Comparison of ENCODE assay signal across 10 cellular contexts in the genomic region with DNA sequence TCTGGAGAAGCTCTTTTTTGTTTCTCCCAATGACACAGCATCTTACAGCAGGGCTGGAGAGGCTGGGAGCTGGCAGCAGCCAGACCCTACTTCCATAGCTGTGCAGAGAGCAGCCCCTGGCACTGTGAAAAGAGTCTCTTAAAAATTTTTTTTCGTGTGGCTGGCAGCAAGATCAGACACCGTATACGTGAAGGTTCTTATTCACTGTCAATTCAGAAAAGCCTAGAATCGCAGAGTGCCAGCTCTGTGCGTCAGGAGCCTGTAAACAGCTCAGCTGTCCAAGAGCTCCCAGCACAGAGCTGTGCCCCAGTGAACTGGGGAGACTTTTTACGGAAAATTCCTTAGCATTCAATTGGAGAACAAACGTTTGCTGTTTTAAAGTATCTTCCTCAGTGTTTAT. TPM values are rescaled to one million over a fixed set of nuclear protein-coding genes. Genes with fewer than 3 reads are reported as not detected.
DNase-seq lines count a peak whose midpoint lies in the region; ATAC-seq, FAIRE-seq and TF ChIP-seq lines count a peak whose summit lies in the region.
"Had no signal": no experiment of that assay in that cellular context is flagged by ENCODE, and none has a peak within 500 bp of the region (broad histone marks: within the 10 kb centered on the region; RNA-seq: fewer than 3 reads in every experiment).

No MANE protein-coding gene starts in this region.

- no peak overlapping the region for H3K4me3 Mint-ChIP-seq in neural progenitor cell
- H3K4me3 Mint-ChIP-seq: B cell had no signal

- no peak for TF ChIP-seq POLR2A in A549 (IDR thresholded peaks at IDR 0.05; ENCODE audit: low read length)

- no peak overlapping the region for H3K9ac ChIP-seq in neural progenitor cell

- H3F3A ChIP-seq in neural progenitor cell (ENCODE audit: low read depth) = peaks cover 13% of the 10 kb centered on the region

- TF ChIP-seq RAD21 in A549 (conservative IDR thresholded peaks at IDR 0.05 in 1 of 2, IDR thresholded peaks at IDR 0.05 in 1 of 2) = no peak

- ATAC-seq in A549 = peak in 1 of 2 experiments; percentile 51; a peak in 3 of 6 replicates
- no peak for ATAC-seq in HG03135 (IDR thresholded peaks at IDR 0.05; ENCODE audit: unreplicated experiment)
- no peak for ATAC-seq in GM21360 (IDR thresholded peaks at IDR 0.05; ENCODE audit: unreplicated experiment)
- no peak for ATAC-seq in GM19395 (IDR thresholded peaks at IDR 0.05; ENCODE audit: unreplicated experiment)

- no peak for TF ChIP-seq EP300 in A549 (IDR thresholded peaks at IDR 0.05)

- H4K20me1 ChIP-seq in neural progenitor cell (ENCODE audit: low read depth) = peaks cover 34% of the 10 kb centered on the region

- DNase-seq in A549 (ENCODE audit: low read depth in 1 of 2, low spot score in 1 of 2) = no peak
- peak; percentile 52 for DNase-seq in RKO (ENCODE audit: low spot score)
- DNase-seq in fibroblast of peridontal ligament (ENCODE audit: extremely low read depth) = peak; percentile 15
- DNase-seq in neural progenitor cell (ENCODE audit: low spot score) = no peak
- DNase-seq in NK-92 treated with Interleukin-12 subunit alpha and Interleukin-12 subunit beta, amount 100 ng/mL, for 24 hours (lab: John Stamatoyannopoulos, UW) = no peak

- H3K4me1 ChIP-seq in A549 = peaks cover 75% of the 10 kb centered on the region
- peaks cover 23% of the 10 kb centered on the region for H3K4me1 ChIP-seq in neural progenitor cell

- peaks cover 20% of the 10 kb centered on the region for H3K79me2 ChIP-seq in neural progenitor cell (ENCODE audit: low read depth)

- WGBS in A549 (ENCODE audit: missing lambda C conversion rate) = 9% methylated on average over 7 of the region's 7 CpGs

- no peaks in the 10 kb centered on the region for H3K27me3 ChIP-seq in neural progenitor cell

- POLR2A ChIA-PET in A549 (lab: Yijun Ruan, JAX) = interaction anchor here (1.0 kb wide), 1 partner anchor 215 kb away, joined by 3 read pairs; a partner anchor contains a TSS

- no peak for FAIRE-seq in A549 (lab: Jason Lieb, UNC)

- H3K4me3 ChIP-seq in A549 (no peak overlapping the region; the same call in 2 of the 3 replicates), neural progenitor cell (no peak overlapping the region)

- H3K27me3 Mint-ChIP-seq in neural progenitor cell (ENCODE audit: insufficient read depth, low read depth) = peaks cover 2% of the 10 kb centered on the region
- H3K27me3 Mint-ChIP-seq: B cell had no signal

- H3K9me3 ChIP-seq in A549 (no peaks in the 10 kb centered on the region), neural progenitor cell (ENCODE audit: low read depth) (no peaks in the 10 kb centered on the region)
- H3K9me3 ChIP-seq: neutrophil had no signal

- no peaks in the 10 kb centered on the region for H3K9me3 Mint-ChIP-seq in neural progenitor cell

- H3K27ac ChIP-seq in A549 (peak overlapping the region; percentile 89 to 90), neural progenitor cell (peak overlapping the region; percentile 13)
- H3K27ac ChIP-seq: neutrophil had no signal

- H3K27ac Mint-ChIP-seq in neural progenitor cell = no peak overlapping the region
- H3K27ac Mint-ChIP-seq: B cell had no signal

- peaks cover 54% of the 10 kb centered on the region for H3K4me1 Mint-ChIP-seq in neural progenitor cell

- TF ChIP-seq CTCF in A549 (IDR thresholded peaks at IDR 0.05) (no peak), neural progenitor cell (IDR thresholded peaks at IDR 0.05) (no peak)

- H3K36me3 ChIP-seq in neural progenitor cell = no peaks in the 10 kb centered on the region
- H3K36me3 ChIP-seq: neutrophil had no signal

- peaks cover 10% of the 10 kb centered on the region for H3K36me3 Mint-ChIP-seq in neural progenitor cell

- no peak overlapping the region for H2AFZ ChIP-seq in neural progenitor cell (replicated peaks)

- CTCF ChIA-PET in A549 (lab: Yijun Ruan, JAX) = interaction anchor here (0.9 to 8.3 kb wide), 4 partner anchors 28 to 201 kb away, joined by 3 to 69 read pairs (median 19); no protein-coding TSS in a partner anchor

- H3K4me2 ChIP-seq in A549 (peak overlapping the region; percentile 79), neural progenitor cell (peak overlapping the region; percentile 46)

TF ChIP-seq in A549, 52 proteins besides CTCF, POLR2A, EP300 and RAD21:
- TF ChIP-seq, protein P1, sequence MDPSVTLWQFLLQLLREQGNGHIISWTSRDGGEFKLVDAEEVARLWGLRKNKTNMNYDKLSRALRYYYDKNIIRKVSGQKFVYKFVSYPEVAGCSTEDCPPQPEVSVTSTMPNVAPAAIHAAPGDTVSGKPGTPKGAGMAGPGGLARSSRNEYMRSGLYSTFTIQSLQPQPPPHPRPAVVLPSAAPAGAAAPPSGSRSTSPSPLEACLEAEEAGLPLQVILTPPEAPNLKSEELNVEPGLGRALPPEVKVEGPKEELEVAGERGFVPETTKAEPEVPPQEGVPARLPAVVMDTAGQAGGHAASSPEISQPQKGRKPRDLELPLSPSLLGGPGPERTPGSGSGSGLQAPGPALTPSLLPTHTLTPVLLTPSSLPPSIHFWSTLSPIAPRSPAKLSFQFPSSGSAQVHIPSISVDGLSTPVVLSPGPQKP (IDR thresholded peaks at IDR 0.05; ENCODE audit: low read depth, low read length) = no peak
- no peak for TF ChIP-seq SMC3 (IDR thresholded peaks at IDR 0.05)
- TF ChIP-seq RFX5 (IDR thresholded peaks at IDR 0.05) = no peak
- TF ChIP-seq, protein P2, sequence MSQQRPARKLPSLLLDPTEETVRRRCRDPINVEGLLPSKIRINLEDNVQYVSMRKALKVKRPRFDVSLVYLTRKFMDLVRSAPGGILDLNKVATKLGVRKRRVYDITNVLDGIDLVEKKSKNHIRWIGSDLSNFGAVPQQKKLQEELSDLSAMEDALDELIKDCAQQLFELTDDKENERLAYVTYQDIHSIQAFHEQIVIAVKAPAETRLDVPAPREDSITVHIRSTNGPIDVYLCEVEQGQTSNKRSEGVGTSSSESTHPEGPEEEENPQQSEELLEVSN (IDR thresholded peaks at IDR 0.05; ENCODE audit: borderline replicate concordance, low read depth) = no peak
- no peak for TF ChIP-seq GATA3 (IDR thresholded peaks at IDR 0.05; ENCODE audit: borderline replicate concordance)
- no peak for TF ChIP-seq CHD4 (IDR thresholded peaks at IDR 0.05; ENCODE audit: borderline replicate concordance)
- no peak for TF ChIP-seq RCOR1 (IDR thresholded peaks at IDR 0.05; ENCODE audit: low read depth, low read length)
- TF ChIP-seq, protein P3, sequence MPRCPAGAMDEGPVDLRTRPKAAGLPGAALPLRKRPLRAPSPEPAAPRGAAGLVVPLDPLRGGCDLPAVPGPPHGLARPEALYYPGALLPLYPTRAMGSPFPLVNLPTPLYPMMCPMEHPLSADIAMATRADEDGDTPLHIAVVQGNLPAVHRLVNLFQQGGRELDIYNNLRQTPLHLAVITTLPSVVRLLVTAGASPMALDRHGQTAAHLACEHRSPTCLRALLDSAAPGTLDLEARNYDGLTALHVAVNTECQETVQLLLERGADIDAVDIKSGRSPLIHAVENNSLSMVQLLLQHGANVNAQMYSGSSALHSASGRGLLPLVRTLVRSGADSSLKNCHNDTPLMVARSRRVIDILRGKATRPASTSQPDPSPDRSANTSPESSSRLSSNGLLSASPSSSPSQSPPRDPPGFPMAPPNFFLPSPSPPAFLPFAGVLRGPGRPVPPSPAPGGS (IDR thresholded peaks at IDR 0.05) = no peak
- TF ChIP-seq NR3C1 (IDR thresholded peaks at IDR 0.05) = no peak
- TF ChIP-seq, protein P4, sequence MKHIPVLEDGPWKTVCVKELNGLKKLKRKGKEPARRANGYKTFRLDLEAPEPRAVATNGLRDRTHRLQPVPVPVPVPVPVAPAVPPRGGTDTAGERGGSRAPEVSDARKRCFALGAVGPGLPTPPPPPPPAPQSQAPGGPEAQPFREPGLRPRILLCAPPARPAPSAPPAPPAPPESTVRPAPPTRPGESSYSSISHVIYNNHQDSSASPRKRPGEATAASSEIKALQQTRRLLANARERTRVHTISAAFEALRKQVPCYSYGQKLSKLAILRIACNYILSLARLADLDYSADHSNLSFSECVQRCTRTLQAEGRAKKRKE (CRISPR knock-in tag; IDR thresholded peaks at IDR 0.05; ENCODE audit: low read depth) = no peak
- TF ChIP-seq BHLHE40 (IDR thresholded peaks at IDR 0.05; ENCODE audit: low read depth, low read length) = no peak
- TF ChIP-seq, protein P5, sequence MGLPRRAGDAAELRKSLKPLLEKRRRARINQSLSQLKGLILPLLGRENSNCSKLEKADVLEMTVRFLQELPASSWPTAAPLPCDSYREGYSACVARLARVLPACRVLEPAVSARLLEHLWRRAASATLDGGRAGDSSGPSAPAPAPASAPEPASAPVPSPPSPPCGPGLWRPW (IDR thresholded peaks at IDR 0.05) = no peak
- no peak for TF ChIP-seq CBX2 (IDR thresholded peaks at IDR 0.05; ENCODE audit: borderline replicate concordance, low read depth)
- TF ChIP-seq, protein P6, sequence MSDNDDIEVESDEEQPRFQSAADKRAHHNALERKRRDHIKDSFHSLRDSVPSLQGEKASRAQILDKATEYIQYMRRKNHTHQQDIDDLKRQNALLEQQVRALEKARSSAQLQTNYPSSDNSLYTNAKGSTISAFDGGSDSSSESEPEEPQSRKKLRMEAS (IDR thresholded peaks at IDR 0.05) = no peak
- TF ChIP-seq ESRRA (IDR thresholded peaks at IDR 0.05; ENCODE audit: borderline replicate concordance, low read length) = no peak
- no peak for TF ChIP-seq ZFP36 (IDR thresholded peaks at IDR 0.05; ENCODE audit: borderline replicate concordance, partially characterized antibody)
- TF ChIP-seq HOXB5 (CRISPR knock-in tag; IDR thresholded peaks at IDR 0.05) = no peak

RNA-seq across cellular contexts. Expression of a gene that starts 6.5 kb away (rescaled TPM):
- polyA plus RNA-seq in A549 (2011; rRNA removed) (10.7 and 18.3 TPM in 2 replicates), A549 (2017; fragmentation: RNase III; extraction: RNeasy Plus Mini Kit Qiagen cat#74134 plus additional on column Dnase treatment) (50.0 to 58.4 TPM (median 57.4 TPM) in 3 replicates)
- 19.0 and 26.0 TPM in 2 replicates for polyA plus RNA-seq in A549 (2012; cell fraction: cytosol; rRNA removed)
- polyA plus RNA-seq in A549 (2012; cell fraction: nucleus; rRNA removed) = 43.7 and 44.6 TPM in 2 replicates
- 11.6 TPM in 2 replicates for polyA minus RNA-seq in A549 (2011; rRNA and poly(A)+ RNA removed)
- total RNA-seq in neural progenitor cell (ENCODE audit: low replicate concordance) = 2.3 and 6.7 TPM in 2 replicates

Comparison
In these comparisons a context has a peak if more than half of its experiments do, and no peak if none do; other contexts are left out.
1. DNase-seq: peak in RKO (single experiment) and fibroblast of peridontal ligament (single experiment); none in A549 (0 of 2), neural progenitor cell (single experiment) and NK-92 treated with Interleukin-12 subunit alpha and Interleukin-12 subunit beta, amount 100 ng/mL, for 24 hours (single experiment).